Comparison of ENCODE assay signal across 15 cellular contexts in the genomic region with DNA sequence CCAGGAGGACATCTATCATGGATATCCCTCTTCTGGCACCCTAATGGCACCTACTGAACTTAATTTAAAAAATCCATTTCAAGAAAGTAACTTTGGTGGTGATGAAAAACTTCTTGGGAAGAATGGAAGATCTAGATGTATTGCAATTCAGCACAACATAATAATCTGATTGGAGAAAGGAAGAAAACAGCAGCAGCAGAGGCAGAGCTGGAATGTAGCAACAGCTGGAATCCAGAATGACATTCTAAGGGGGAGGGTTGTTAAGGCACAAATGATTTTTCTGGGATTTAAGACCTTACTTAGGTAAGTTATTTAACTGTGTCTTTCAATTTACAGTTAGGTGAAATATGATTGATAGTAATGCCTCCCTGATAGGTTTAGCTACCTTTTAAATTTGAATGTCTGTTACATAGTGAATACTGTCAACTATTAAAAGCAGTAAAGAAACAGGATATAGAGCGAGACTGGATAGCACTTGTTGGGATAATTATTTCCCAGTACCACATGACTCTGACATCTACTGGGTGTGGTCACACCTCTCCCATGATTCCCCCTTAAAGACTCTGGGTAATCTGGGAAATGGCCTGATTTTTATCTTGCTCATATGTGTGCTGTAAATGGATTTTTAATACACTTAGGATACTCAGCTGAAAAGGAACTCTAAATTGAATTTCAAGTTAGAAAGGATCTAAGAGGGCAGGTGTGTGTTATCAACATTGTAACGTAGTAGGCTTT. TPM values are rescaled to one million over a fixed set of nuclear protein-coding genes. Genes with fewer than 3 reads are reported as not detected.
DNase-seq lines count a peak whose midpoint lies in the region; ATAC-seq, FAIRE-seq and TF ChIP-seq lines count a peak whose summit lies in the region.
"Had no signal": no experiment of that assay in that cellular context is flagged by ENCODE, and none has a peak within 500 bp of the region (broad histone marks: within the 10 kb centered on the region; RNA-seq: fewer than 3 reads in every experiment).

No MANE protein-coding gene starts in this region.

- SMC1A ChIA-PET in GM12878 (lab: Charles Lee; ENCODE audit: uncharacterized antibody, unreplicated experiment) = interaction anchor here (1.2 to 3.2 kb wide), 4 partner anchors 10 to 59 kb away, joined by 3 to 18 read pairs (median 10); partner anchors contain the start of gene CAPRIN1

- POLR2A ChIA-PET in GM12878 (lab: Charles Lee) = interaction anchor here (0.6 to 1.3 kb wide), 5 partner anchors 13 to 414 kb away, joined by 3 to 8 read pairs (median 5); partner anchors contain the start of gene NAT10

- no peak for ATAC-seq in CD4-positive, CD25-positive, alpha-beta regulatory T cell (ENCODE audit: low read depth in 2 of 2)
- ATAC-seq in GM12878 (no peak), mucosa of descending colon (peak; percentile 69), HG03280 (IDR thresholded peaks at IDR 0.05; ENCODE audit: unreplicated experiment) (no peak)
- ATAC-seq: foreskin keratinocyte, lower lobe of right lung had no signal

- no peak overlapping the region for H3K4me2 ChIP-seq in GM12878 (ENCODE audit: control insufficient read depth, insufficient read depth)

- FAIRE-seq in GM12892 (lab: Jason Lieb, UNC) (peak; percentile 73), GM12878 (lab: Jason Lieb, UNC) (no peak)
- FAIRE-seq: small intestine, TTC549 had no signal

- no peaks in the 10 kb centered on the region for H3K27me3 ChIP-seq in CD4-positive, CD25-positive, alpha-beta regulatory T cell (ENCODE audit: control insufficient read depth, insufficient read depth, low read length)
- no peaks in the 10 kb centered on the region for H3K27me3 ChIP-seq in GM12878 (replicated peaks in 1 of 2; ENCODE audit: control insufficient read depth in 2 of 2, insufficient read depth in 2 of 2, low read length in 1 of 2)
- H3K27me3 ChIP-seq: foreskin keratinocyte, SJSA1 had no signal

- no peaks in the 10 kb centered on the region for H4K20me1 ChIP-seq in GM12878 (ENCODE audit: control insufficient read depth, insufficient read depth)

- H3K9me3 Mint-ChIP-seq in CD4-positive, CD25-positive, alpha-beta regulatory T cell = no peaks in the 10 kb centered on the region

- no peak overlapping the region for H3K27ac ChIP-seq in CD4-positive, CD25-positive, alpha-beta regulatory T cell (ENCODE audit: insufficient read depth, low read length, poor library complexity, severe bottlenecking)
- H3K27ac ChIP-seq in GM12878 (ENCODE audit: control insufficient read depth, insufficient read depth) = no peak overlapping the region
- H3K27ac ChIP-seq: foreskin keratinocyte, lower lobe of right lung, SJSA1 had no signal

- DNase-seq in CD4-positive, CD25-positive, alpha-beta regulatory T cell = no peak
- DNase-seq in GM12892 (ENCODE audit: insufficient read length) (no peak), GM12878 (ENCODE audit: low read depth, low spot score) (no peak), mucosa of descending colon (no peak), hepatic stellate cell (ENCODE audit: low spot score) (no peak), SHP77 treated with DMSO at 0.1 percent for 48 hours (lab: John Stamatoyannopoulos, UW) (no peak)
- DNase-seq: EL, foreskin keratinocyte, KG1, lower lobe of right lung, small intestine had no signal

- peaks cover 4% of the 10 kb centered on the region for H3K27me3 Mint-ChIP-seq in CD4-positive, CD25-positive, alpha-beta regulatory T cell

- H3K36me3 ChIP-seq in CD4-positive, CD25-positive, alpha-beta regulatory T cell (ENCODE audit: control insufficient read depth, insufficient read depth, low read length) = peaks cover 21% of the 10 kb centered on the region
- H3K36me3 ChIP-seq in GM12878 (ENCODE audit: control insufficient read depth in 2 of 2, insufficient read depth in 2 of 2, low read length in 1 of 2) (peaks cover 3 to 20% of the 10 kb centered on the region in 2 experiments), mucosa of descending colon (ENCODE audit: low read depth) (no peaks in the 10 kb centered on the region)

- peaks cover 54% of the 10 kb centered on the region for H3K4me1 ChIP-seq in CD4-positive, CD25-positive, alpha-beta regulatory T cell (ENCODE audit: control insufficient read depth, insufficient read depth, low read length, poor library complexity, severe bottlenecking)
- H3K4me1 ChIP-seq in GM12878 (ENCODE audit: control insufficient read depth, insufficient read depth, low read length) (peaks cover 31% of the 10 kb centered on the region), mucosa of descending colon (ENCODE audit: low read depth) (peaks cover 30% of the 10 kb centered on the region)
- H3K4me1 ChIP-seq: foreskin keratinocyte had no signal

- intact Hi-C loops in GM12878 (cut with micrococcal nuclease; ENCODE audit: unreplicated experiment) = no loop called here
- intact Hi-C loops in mucosa of descending colon (cut with DNase I, micrococcal nuclease) = no loop called here

- H3K4me1 Mint-ChIP-seq in CD4-positive, CD25-positive, alpha-beta regulatory T cell = peaks cover 43 to 81% (median 63%) of the 10 kb centered on the region in 4 donors

- in situ Hi-C loops in GM12878 (cut with MboI) = no loop called here

- TF ChIP-seq EP300 in GM12878 (IDR thresholded peaks at IDR 0.05; ENCODE audit: borderline replicate concordance in 1 of 2, control insufficient read depth in 1 of 2, low read depth in 2 of 2, low read length in 2 of 2) = no peak

- peaks cover 37% of the 10 kb centered on the region for H3K36me3 Mint-ChIP-seq in CD4-positive, CD25-positive, alpha-beta regulatory T cell

- no peak for TF ChIP-seq CTCF in GM12878 (IDR thresholded peaks at IDR 0.05 in 2 of 3, conservative IDR thresholded peaks at IDR 0.05 in 1 of 3; ENCODE audit: control insufficient read depth in 2 of 3, extremely low read depth in 1 of 3, insufficient read depth in 1 of 3, low read depth in 3 of 3, low read length in 3 of 3)
- no peak for TF ChIP-seq CTCF in mucosa of descending colon (IDR thresholded peaks at IDR 0.05)

- RAD21 ChIA-PET in GM12878 (lab: Charles Lee; ENCODE audit: unreplicated experiment) = no interaction called here

- H3K4me3 Mint-ChIP-seq in CD4-positive, CD25-positive, alpha-beta regulatory T cell = peak overlapping the region in 2 of 4 donors; percentile 4 to 42

- no peaks in the 10 kb centered on the region for H3K9me3 ChIP-seq in CD4-positive, CD25-positive, alpha-beta regulatory T cell (ENCODE audit: control insufficient read depth in 2 of 2, low read length in 2 of 2)
- no peaks in the 10 kb centered on the region for H3K9me3 ChIP-seq in GM12878 (replicated peaks; ENCODE audit: control insufficient read depth, insufficient read depth, low read length)
- no peaks in the 10 kb centered on the region for H3K9me3 ChIP-seq in mucosa of descending colon
- H3K9me3 ChIP-seq: HAP-1, lower lobe of right lung, SJSA1 had no signal

- CTCF ChIA-PET in GM12878 (lab: Yijun Ruan, JAX) = interaction anchor here (0.7 to 1.1 kb wide), 3 partner anchors 9 to 74 kb away, joined by 3 to 8 read pairs (median 4); no protein-coding TSS in a partner anchor

- H3K9ac ChIP-seq in GM12878 (ENCODE audit: control insufficient read depth, insufficient read depth, low read length) = no peak overlapping the region

- 84% methylated on average over 2 of the region's 2 CpGs for WGBS in GM12878 (ENCODE audit: insufficient coverage, insufficient replicate concordance, low lambda C conversion rate, missing lambda C conversion rate)

- TF ChIP-seq RAD21 in GM12878 (IDR thresholded peaks at IDR 0.05; ENCODE audit: insufficient read depth, low read depth, low read length) = no peak

- peaks cover 92% of the 10 kb centered on the region for H3K79me2 ChIP-seq in GM12878 (ENCODE audit: control insufficient read depth, insufficient read depth, low read length)

- TSS peak; percentile 16 for BruUV-seq in GM12878 (replicated peaks; lab: Mats Ljungman, UMichigan)

- peak overlapping the region; percentile 15 for H3K4me3 ChIP-seq in CD4-positive, CD25-positive, alpha-beta regulatory T cell (ENCODE audit: low read depth, low read length)
- H3K4me3 ChIP-seq in GM12878 (no peak overlapping the region), mucosa of descending colon (no peak overlapping the region)
- H3K4me3 ChIP-seq: HAP-1, lower lobe of right lung, SJSA1 had no signal

- peak overlapping the region; percentile 51 to 68 (median 66) for H3K27ac Mint-ChIP-seq in CD4-positive, CD25-positive, alpha-beta regulatory T cell

- no peak for TF ChIP-seq POLR2A in GM12892 (IDR thresholded peaks at IDR 0.05; ENCODE audit: low read depth, low read length)
- TF ChIP-seq POLR2A in GM12878 (IDR thresholded peaks at IDR 0.05; ENCODE audit: low read depth, low read length) = no peak

- no peak overlapping the region for H2AFZ ChIP-seq in GM12878 (ENCODE audit: control insufficient read depth, low read depth, low read length)

RNA-seq across cellular contexts. Expression of gene CAPRIN1, which starts 11.7 kb away (rescaled TPM):
- 132 TPM for total RNA-seq in CD4-positive, CD25-positive, alpha-beta regulatory T cell
- polyA plus RNA-seq in CD4-positive, CD25-positive, alpha-beta regulatory T cell = 100 to 1,000 TPM in 2 of 4 donors, 10 to 100 TPM in 2; 83.4 to 111 (median 98.4) TPM
- 139 TPM for polyA plus RNA-seq in GM12892 (2012; ENCODE audit: missing spikeins)
- total RNA-seq in GM12878 (2013; cell fraction: nucleolus; rRNA removed) = 231 and 249 TPM in 2 replicates
- 187 and 189 TPM in 2 replicates for total RNA-seq in GM12878 (2014; rRNA removed)
- 205 and 207 TPM in 2 replicates for total RNA-seq in GM12878 (2014; rRNA removed; fragmentation: Illumina TruSeq; extraction: Trizol)
- total RNA-seq in GM12878 (2021) = 224 and 228 TPM in 2 replicates
- 68.7 TPM for polyA plus RNA-seq in GM12878 (2011; ENCODE audit: low read depth)
- polyA plus RNA-seq in GM12878 (2011; rRNA removed) = 199 and 225 TPM in 2 replicates
- polyA plus RNA-seq in GM12878 (2011; cell fraction: cytosol; rRNA removed) = 185 and 199 TPM in 2 replicates
- polyA plus RNA-seq in GM12878 (2011; cell fraction: nucleus; rRNA removed) = 116 and 139 TPM in 2 replicates
- polyA plus RNA-seq in GM12878 (2012) = 87.9 and 112 TPM in 2 replicates
- polyA plus RNA-seq in GM12878 (2014; fragmentation: Illumina TruSeq; extraction: Trizol) = 222 and 255 TPM in 2 replicates
- 10 to 100 TPM; 50.4 to 51.8 TPM for polyA plus RNA-seq in GM12878 (2014; fragmentation: Nextera tagmentation; extraction: Ambion mirVana)
- polyA plus RNA-seq in GM12878 (2014; rRNA removed) = 174 and 210 TPM in 2 replicates
- 100 to 1,000 TPM; 184 to 195 TPM for polyA plus RNA-seq in GM12878 (2016; fragmentation: Nextera tagmentation; extraction: Ambion mirVana)
- polyA minus RNA-seq in GM12878 (2011; rRNA and poly(A)+ RNA removed) = 351 and 411 TPM in 2 replicates
- polyA minus RNA-seq in GM12878 (2011; cell fraction: cytosol; rRNA and poly(A)+ RNA removed) = 105 and 131 TPM in 2 replicates
- polyA minus RNA-seq in GM12878 (2011; cell fraction: nucleus; rRNA and poly(A)+ RNA removed) = 78.6 and 134 TPM in 2 replicates
- 100 to 1,000 TPM; 157 to 175 (median 172) TPM for total RNA-seq in mucosa of descending colon

RNA-seq across cellular contexts. Expression of gene NAT10, which starts 42.2 kb away (rescaled TPM):
- total RNA-seq in CD4-positive, CD25-positive, alpha-beta regulatory T cell = 48.8 TPM
- 10 to 100 TPM; 24.8 to 42.2 (median 32.3) TPM for polyA plus RNA-seq in CD4-positive, CD25-positive, alpha-beta regulatory T cell
- 49.8 TPM for polyA plus RNA-seq in GM12892 (2012; ENCODE audit: missing spikeins)
- 84.6 and 91.9 TPM in 2 replicates for total RNA-seq in GM12878 (2013; cell fraction: nucleolus; rRNA removed)
- 45.2 and 52.2 TPM in 2 replicates for total RNA-seq in GM12878 (2014; rRNA removed)
- 57.3 and 59.3 TPM in 2 replicates for total RNA-seq in GM12878 (2014; rRNA removed; fragmentation: Illumina TruSeq; extraction: Trizol)
- 92.3 and 93.8 TPM in 2 replicates for total RNA-seq in GM12878 (2021)
- polyA plus RNA-seq in GM12878 (2011; ENCODE audit: low read depth) = 39.1 TPM
- polyA plus RNA-seq in GM12878 (2011; rRNA removed) = 66.9 and 82.8 TPM in 2 replicates
- polyA plus RNA-seq in GM12878 (2011; cell fraction: cytosol; rRNA removed) = 78.5 and 82.7 TPM in 2 replicates
- polyA plus RNA-seq in GM12878 (2011; cell fraction: nucleus; rRNA removed) = 90.3 and 97.2 TPM in 2 replicates
- 46.2 and 56.8 TPM in 2 replicates for polyA plus RNA-seq in GM12878 (2012)
- 72.0 and 73.0 TPM in 2 replicates for polyA plus RNA-seq in GM12878 (2014; fragmentation: Illumina TruSeq; extraction: Trizol)
- 10 to 100 TPM; 45.1 to 72.5 TPM for polyA plus RNA-seq in GM12878 (2014; fragmentation: Nextera tagmentation; extraction: Ambion mirVana)
- 59.2 and 63.0 TPM in 2 replicates for polyA plus RNA-seq in GM12878 (2014; rRNA removed)
- 10 to 100 TPM; 92.5 to 95.5 TPM for polyA plus RNA-seq in GM12878 (2016; fragmentation: Nextera tagmentation; extraction: Ambion mirVana)
- polyA minus RNA-seq in GM12878 (2011; rRNA and poly(A)+ RNA removed) = 101 and 114 TPM in 2 replicates
- polyA minus RNA-seq in GM12878 (2011; cell fraction: cytosol; rRNA and poly(A)+ RNA removed) = 44.4 and 58.6 TPM in 2 replicates
- 44.4 and 74.2 TPM in 2 replicates for polyA minus RNA-seq in GM12878 (2011; cell fraction: nucleus; rRNA and poly(A)+ RNA removed)
- 10 to 100 TPM; 29.6 to 34.4 (median 30.7) TPM for total RNA-seq in mucosa of descending colon
